Comparison of ENCODE assay signal across 8 cellular contexts in genomic region chr15:78564743-78565096, GRCh38. TPM values are rescaled to one million over a fixed set of nuclear protein-coding genes. Genes with fewer than 3 reads are reported as not detected.
A peak's percentile ranks its signal among the peaks of the same experiment; 100 is the strongest.
DNase-seq lines count a peak whose midpoint lies in the region; ATAC-seq and TF ChIP-seq lines count a peak whose summit lies in the region.

No MANE protein-coding gene starts in this region.

- intact Hi-C loops in gastrocnemius medialis (cut with DNase I; ENCODE audit: low total_unique reads) = no loop called here

- WGBS in GM23248 (ENCODE audit: low coverage in 1 of 2, low lambda C conversion rate in 2 of 2, missing lambda C conversion rate in 2 of 2), 2 experiments = 64 to 66% methylated on average over 11 of the region's 11 CpGs

- H3K36me3 Mint-ChIP-seq in T-cell = no peaks in the 10 kb centered on the region
- no peaks in the 10 kb centered on the region for H3K36me3 Mint-ChIP-seq in mesothelial cell of epicardium

- H3K4me3 ChIP-seq in BLaER1 treated with 17β-estradiol and CSF1 and Interleukin-3, amounts not matched to agents 10 nM and 100 nM = peak overlapping the region; percentile 72 to 99 (median 86); a peak in 19 of 20 replicates
- H3K4me3 ChIP-seq in GM23248 (peak overlapping the region; percentile 70; the same call in 1 of the 2 replicates), gastrocnemius medialis (peak overlapping the region in 1 of 4 donors; percentile 58)

- H3K9ac ChIP-seq in BLaER1 treated with 17β-estradiol and CSF1 and Interleukin-3, amounts not matched to agents 10 nM and 100 nM = peak overlapping the region in 9 of 11 experiments; percentile 70 to 93 (median 86); a peak in 17 of 22 replicates
- H3K9ac ChIP-seq in GM23248 = no peak overlapping the region

- CTCF ChIA-PET in T-cell (lab: Charles Lee) = interaction anchor here in 1 of 2 donors (1.7 kb wide), 1 partner anchor 24 kb away, joined by 11 read pairs; the partner anchor contains the start of gene PSMA4

- no peak for DNase-seq in GM23248
- DNase-seq in T-cell = no peak
- no peak for DNase-seq in mesothelial cell of epicardium (ENCODE audit: low spot score in 2 of 2, unreplicated experiment in 2 of 2)
- no peak for DNase-seq in gastrocnemius medialis
- no peak for DNase-seq in NCI-H345 treated with DMSO at 0.1 percent for 48 hours (lab: John Stamatoyannopoulos, UW; ENCODE audit: unreplicated experiment)
- DNase-seq in putamen (ENCODE audit: low spot score) = no peak
- no peak for DNase-seq in dermis blood vessel endothelial cell

- H4K20me1 ChIP-seq in BLaER1 treated with 17β-estradiol and CSF1 and Interleukin-3, amounts not matched to agents 10 nM and 100 nM = 0 out of 22 replicates have a peak, but pooled peaks cover 0 to 6% (median 0%) of the 10 kb centered on the region in 11 experiments
- H4K20me1 ChIP-seq in GM23248 (ENCODE audit: insufficient read depth) = no peaks in the 10 kb centered on the region

- H3K27ac ChIP-seq in BLaER1 treated with 17β-estradiol and CSF1 and Interleukin-3, amounts not matched to agents 10 nM and 100 nM = peak overlapping the region in 7 of 11 experiments; percentile 28 to 87 (median 78); a peak in 7 of 22 replicates
- H3K27ac ChIP-seq in GM23248 (no peak overlapping the region), gastrocnemius medialis (no peak overlapping the region)

- peaks cover 19 to 20% (median 20%) of the 10 kb centered on the region in 3 donors for H3K4me1 Mint-ChIP-seq in T-cell
- H3K4me1 Mint-ChIP-seq in mesothelial cell of epicardium = peaks cover 10% of the 10 kb centered on the region

- TF ChIP-seq POLR2A in gastrocnemius medialis (IDR thresholded peaks at IDR 0.05) = no peak

- no peaks in the 10 kb centered on the region for H3K27me3 ChIP-seq in BLaER1 treated with 17β-estradiol and CSF1 and Interleukin-3, amounts not matched to agents 10 nM and 100 nM
- H3K27me3 ChIP-seq in GM23248 (replicated peaks; ENCODE audit: insufficient read depth) = peaks cover 13% of the 10 kb centered on the region; the same call in 1 of the 2 replicates
- H3K27me3 ChIP-seq in gastrocnemius medialis = peaks cover 7 to 24% (median 11%) of the 10 kb centered on the region in 3 donors

- H3K4me1 ChIP-seq in BLaER1 treated with 17β-estradiol and CSF1 and Interleukin-3, amounts not matched to agents 10 nM and 100 nM = peaks cover 12 to 32% (median 29%) of the 10 kb centered on the region in 10 experiments; a peak in 19 of 20 replicates
- H3K4me1 ChIP-seq in GM23248 (ENCODE audit: insufficient read depth) (no peaks in the 10 kb centered on the region), gastrocnemius medialis (peaks cover 11 to 18% of the 10 kb centered on the region in 2 donors)

- no peak for TF ChIP-seq CTCF in mesothelial cell of epicardium (IDR thresholded peaks at IDR 0.05; ENCODE audit: unreplicated experiment)
- TF ChIP-seq CTCF in gastrocnemius medialis (IDR thresholded peaks at IDR 0.05 in 4 of 5, conservative IDR thresholded peaks at IDR 0.05 in 1 of 5) = no peak

- H3K36me3 ChIP-seq in BLaER1 treated with 17β-estradiol and CSF1 and Interleukin-3, amounts not matched to agents 10 nM and 100 nM = no peaks in the 10 kb centered on the region
- H3K36me3 ChIP-seq in GM23248 (ENCODE audit: low read depth) = no peaks in the 10 kb centered on the region
- H3K36me3 ChIP-seq in gastrocnemius medialis = no peaks in the 10 kb centered on the region

- no peaks in the 10 kb centered on the region for H3K79me2 ChIP-seq in GM23248 (ENCODE audit: insufficient read depth)

- H3F3A ChIP-seq in GM23248 (ENCODE audit: insufficient read depth) = no peaks in the 10 kb centered on the region

- H3K27ac Mint-ChIP-seq in T-cell = peak overlapping the region in 1 of 2 donors; percentile 3
- H3K27ac Mint-ChIP-seq in mesothelial cell of epicardium = no peak overlapping the region

- H3K4me3 Mint-ChIP-seq in T-cell (peak overlapping the region; percentile 81 to 91 (median 84)), mesothelial cell of epicardium (peak overlapping the region; percentile 76)

- in situ Hi-C loops in GM23248 (cut with MboI) = no loop called here
- in situ Hi-C loops in gastrocnemius medialis (cut with MboI; ENCODE audit: low sequenced_read_pairs in 4 of 4) = no loop called here

- H2AFZ ChIP-seq in GM23248 = peak overlapping the region; percentile 74; the same call in 1 of the 2 replicates

- ATAC-seq in T-cell (replicated peaks in 1 of 4) (peak in 3 of 4 experiments; percentile 9 to 14 (median 11)), gastrocnemius medialis (no peak)

- POLR2A ChIA-PET in T-cell (lab: Charles Lee) = interaction anchor here in 1 of 2 donors (0.7 to 1.0 kb wide), 2 partner anchors 24 to 410 kb away, joined by 3 to 4 read pairs; partner anchors contain the start of gene PSMA4

- no peaks in the 10 kb centered on the region for H3K9me3 ChIP-seq in BLaER1 treated with 17β-estradiol and CSF1 and Interleukin-3, amounts not matched to agents 10 nM and 100 nM (replicated peaks in 1 of 11)
- H3K9me3 ChIP-seq in GM23248 (ENCODE audit: low read depth) (no peaks in the 10 kb centered on the region), gastrocnemius medialis (no peaks in the 10 kb centered on the region)

- no peaks in the 10 kb centered on the region for H3K9me3 Mint-ChIP-seq in T-cell
- no peaks in the 10 kb centered on the region for H3K9me3 Mint-ChIP-seq in mesothelial cell of epicardium

- no peaks in the 10 kb centered on the region for H3K9me2 ChIP-seq in GM23248 (ENCODE audit: insufficient read depth)

- H3K4me2 ChIP-seq in BLaER1 treated with 17β-estradiol and CSF1 and Interleukin-3, amounts not matched to agents 10 nM and 100 nM = peak overlapping the region; percentile 80 to 96 (median 87)
- H3K4me2 ChIP-seq in GM23248 (ENCODE audit: unreplicated experiment) = peak overlapping the region; percentile 88

- H3K27me3 Mint-ChIP-seq in T-cell (peaks cover 19 to 25% of the 10 kb centered on the region in 2 donors), mesothelial cell of epicardium (ENCODE audit: low read depth) (peaks cover 34% of the 10 kb centered on the region)

RNA-seq across cellular contexts. Expression of gene CHRNA5, which starts 0.6 kb away (rescaled TPM):
- under 0.01 and 1.3 TPM in 2 replicates for total RNA-seq in GM23248 (2014; rRNA removed; shearing (Covaris generic))
- polyA plus RNA-seq in GM23248 (2016; fragmentation: Nextera tagmentation; extraction: Ambion mirVana) = 0.24 and 0.74 TPM in 2 replicates
- total RNA-seq in T-cell (1 to 10 TPM in 1 of 5 donors, under 1 TPM in 4; 0.37 to 1.1 (median 0.57) TPM), mesothelial cell of epicardium (5.1 to 7.6 TPM (median 5.5 TPM) in 3 replicates), gastrocnemius medialis (1 to 10 TPM in 2 of 4 donors, under 1 TPM in 2; 0.07 to 1.6 (median 0.71) TPM), dermis blood vessel endothelial cell (4.6 and 7.2 TPM in 2 replicates)

RNA-seq across cellular contexts. Expression of gene PSMA4, which starts 24.5 kb away (rescaled TPM):
- total RNA-seq in GM23248 (2014; rRNA removed; shearing (Covaris generic)) = 177 and 201 TPM in 2 replicates
- 246 and 250 TPM in 2 replicates for polyA plus RNA-seq in GM23248 (2016; fragmentation: Nextera tagmentation; extraction: Ambion mirVana)
- total RNA-seq in T-cell (10 to 100 TPM; 54.5 to 87.0 (median 80.7) TPM), mesothelial cell of epicardium (163 to 176 TPM (median 165 TPM) in 3 replicates), gastrocnemius medialis (100 to 1,000 TPM; 176 to 243 (median 212) TPM), dermis blood vessel endothelial cell (315 and 321 TPM in 2 replicates)

RNA-seq across cellular contexts. Expression of gene CHRNA3, which starts 56.1 kb away (rescaled TPM):
- total RNA-seq in GM23248 (2014; rRNA removed; shearing (Covaris generic)) = not detected in 2 replicates
- not detected in 2 replicates for polyA plus RNA-seq in GM23248 (2016; fragmentation: Nextera tagmentation; extraction: Ambion mirVana)
- not detected for total RNA-seq in T-cell
- total RNA-seq in mesothelial cell of epicardium = 1.9 to 4.0 TPM (median 2.4 TPM) in 3 replicates
- under 1 TPM in 1 of 4 donors, not detected in 3; 0.11 TPM for total RNA-seq in gastrocnemius medialis
- not detected in 2 replicates for total RNA-seq in dermis blood vessel endothelial cell

RNA-seq across cellular contexts. Expression of gene HYKK, which starts 57.3 kb away (rescaled TPM):
- total RNA-seq in GM23248 (2014; rRNA removed; shearing (Covaris generic)) = 3.2 and 3.9 TPM in 2 replicates
- polyA plus RNA-seq in GM23248 (2016; fragmentation: Nextera tagmentation; extraction: Ambion mirVana) = 2.1 and 2.4 TPM in 2 replicates
- total RNA-seq in T-cell = 1 to 10 TPM; 1.7 to 4.6 (median 4.0) TPM
- 5.6 to 7.0 TPM (median 6.0 TPM) in 3 replicates for total RNA-seq in mesothelial cell of epicardium
- 1 to 10 TPM in 3 of 4 donors, under 1 TPM in 1; 0.87 to 6.6 (median 4.4) TPM for total RNA-seq in gastrocnemius medialis
- 1.8 and 3.4 TPM in 2 replicates for total RNA-seq in dermis blood vessel endothelial cell

Comparison
In these comparisons a context has a peak if more than half of its experiments do, and no peak if none do; other contexts are left out.
1. H3K27ac ChIP-seq: peak in BLaER1 treated with 17β-estradiol and CSF1 and Interleukin-3, amounts not matched to agents 10 nM and 100 nM (7 of 11); none in GM23248 (single experiment) and gastrocnemius medialis (0 of 4).
2. ATAC-seq: peak in T-cell (3 of 4); none in gastrocnemius medialis (0 of 2).